In genomic region chr13:51538626-51539179, GRCh38 we compare ENCODE assay signal across 1 cellular context.
TF ChIP-seq lines count a peak whose summit lies in the region.

No MANE protein-coding gene starts in this region.

TF ChIP-seq in GM23338, 12 proteins besides CTCF, POLR2A, EP300 and RAD21 (continued from another document):
- TF ChIP-seq, protein P1, sequence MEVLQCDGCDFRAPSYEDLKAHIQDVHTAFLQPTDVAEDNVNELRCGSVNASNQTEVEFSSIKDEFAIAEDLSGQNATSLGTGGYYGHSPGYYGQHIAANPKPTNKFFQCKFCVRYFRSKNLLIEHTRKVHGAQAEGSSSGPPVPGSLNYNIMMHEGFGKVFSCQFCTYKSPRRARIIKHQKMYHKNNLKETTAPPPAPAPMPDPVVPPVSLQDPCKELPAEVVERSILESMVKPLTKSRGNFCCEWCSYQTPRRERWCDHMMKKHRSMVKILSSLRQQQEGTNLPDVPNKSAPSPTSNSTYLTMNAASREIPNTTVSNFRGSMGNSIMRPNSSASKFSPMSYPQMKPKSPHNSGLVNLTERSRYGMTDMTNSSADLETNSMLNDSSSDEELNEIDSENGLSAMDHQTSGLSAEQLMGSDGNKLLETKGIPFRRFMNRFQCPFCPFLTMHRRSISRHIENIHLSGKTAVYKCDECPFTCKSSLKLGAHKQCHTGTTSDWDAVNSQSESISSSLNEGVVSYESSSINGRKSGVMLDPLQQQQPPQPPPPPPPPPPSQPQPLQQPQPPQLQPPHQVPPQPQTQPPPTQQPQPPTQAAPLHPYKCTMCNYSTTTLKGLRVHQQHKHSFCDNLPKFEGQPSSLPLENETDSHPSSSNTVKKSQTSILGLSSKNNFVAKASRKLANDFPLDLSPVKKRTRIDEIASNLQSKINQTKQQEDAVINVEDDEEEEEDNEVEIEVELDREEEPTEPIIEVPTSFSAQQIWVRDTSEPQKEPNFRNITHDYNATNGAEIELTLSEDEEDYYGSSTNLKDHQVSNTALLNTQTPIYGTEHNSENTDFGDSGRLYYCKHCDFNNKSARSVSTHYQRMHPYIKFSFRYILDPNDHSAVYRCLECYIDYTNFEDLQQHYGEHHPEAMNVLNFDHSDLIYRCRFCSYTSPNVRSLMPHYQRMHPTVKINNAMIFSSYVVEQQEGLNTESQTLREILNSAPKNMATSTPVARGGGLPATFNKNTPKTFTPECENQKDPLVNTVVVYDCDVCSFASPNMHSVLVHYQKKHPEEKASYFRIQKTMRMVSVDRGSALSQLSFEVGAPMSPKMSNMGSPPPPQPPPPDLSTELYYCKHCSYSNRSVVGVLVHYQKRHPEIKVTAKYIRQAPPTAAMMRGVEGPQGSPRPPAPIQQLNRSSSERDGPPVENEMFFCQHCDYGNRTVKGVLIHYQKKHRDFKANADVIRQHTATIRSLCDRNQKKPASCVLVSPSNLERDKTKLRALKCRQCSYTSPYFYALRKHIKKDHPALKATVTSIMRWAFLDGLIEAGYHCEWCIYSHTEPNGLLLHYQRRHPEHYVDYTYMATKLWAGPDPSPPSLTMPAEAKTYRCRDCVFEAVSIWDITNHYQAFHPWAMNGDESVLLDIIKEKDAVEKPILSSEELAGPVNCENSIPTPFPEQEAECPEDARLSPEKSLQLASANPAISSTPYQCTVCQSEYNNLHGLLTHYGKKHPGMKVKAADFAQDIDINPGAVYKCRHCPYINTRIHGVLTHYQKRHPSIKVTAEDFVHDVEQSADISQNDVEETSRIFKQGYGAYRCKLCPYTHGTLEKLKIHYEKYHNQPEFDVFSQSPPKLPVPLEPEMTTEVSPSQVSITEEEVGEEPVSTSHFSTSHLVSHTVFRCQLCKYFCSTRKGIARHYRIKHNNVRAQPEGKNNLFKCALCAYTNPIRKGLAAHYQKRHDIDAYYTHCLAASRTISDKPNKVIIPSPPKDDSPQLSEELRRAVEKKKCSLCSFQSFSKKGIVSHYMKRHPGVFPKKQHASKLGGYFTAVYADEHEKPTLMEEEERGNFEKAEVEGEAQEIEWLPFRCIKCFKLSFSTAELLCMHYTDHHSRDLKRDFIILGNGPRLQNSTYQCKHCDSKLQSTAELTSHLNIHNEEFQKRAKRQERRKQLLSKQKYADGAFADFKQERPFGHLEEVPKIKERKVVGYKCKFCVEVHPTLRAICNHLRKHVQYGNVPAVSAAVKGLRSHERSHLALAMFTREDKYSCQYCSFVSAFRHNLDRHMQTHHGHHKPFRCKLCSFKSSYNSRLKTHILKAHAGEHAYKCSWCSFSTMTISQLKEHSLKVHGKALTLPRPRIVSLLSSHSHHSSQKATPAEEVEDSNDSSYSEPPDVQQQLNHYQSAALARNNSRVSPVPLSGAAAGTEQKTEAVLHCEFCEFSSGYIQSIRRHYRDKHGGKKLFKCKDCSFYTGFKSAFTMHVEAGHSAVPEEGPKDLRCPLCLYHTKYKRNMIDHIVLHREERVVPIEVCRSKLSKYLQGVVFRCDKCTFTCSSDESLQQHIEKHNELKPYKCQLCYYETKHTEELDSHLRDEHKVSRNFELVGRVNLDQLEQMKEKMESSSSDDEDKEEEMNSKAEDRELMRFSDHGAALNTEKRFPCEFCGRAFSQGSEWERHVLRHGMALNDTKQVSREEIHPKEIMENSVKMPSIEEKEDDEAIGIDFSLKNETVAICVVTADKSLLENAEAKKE (CRISPR knock-in tag; IDR thresholded peaks at IDR 0.05) = no peak
- TF ChIP-seq NANOG (IDR thresholded peaks at IDR 0.05; ENCODE audit: borderline replicate concordance) (no peak), EZH2phosphoT487 (IDR thresholded peaks at IDR 0.05; ENCODE audit: unreplicated experiment) (no peak), STAT1 (IDR thresholded peaks at IDR 0.05; ENCODE audit: unreplicated experiment) (no peak), JUNB (IDR thresholded peaks at IDR 0.05; ENCODE audit: unreplicated experiment) (no peak), REST (IDR thresholded peaks at IDR 0.05; ENCODE audit: unreplicated experiment) (no peak)
- TF ChIP-seq, protein P2, sequence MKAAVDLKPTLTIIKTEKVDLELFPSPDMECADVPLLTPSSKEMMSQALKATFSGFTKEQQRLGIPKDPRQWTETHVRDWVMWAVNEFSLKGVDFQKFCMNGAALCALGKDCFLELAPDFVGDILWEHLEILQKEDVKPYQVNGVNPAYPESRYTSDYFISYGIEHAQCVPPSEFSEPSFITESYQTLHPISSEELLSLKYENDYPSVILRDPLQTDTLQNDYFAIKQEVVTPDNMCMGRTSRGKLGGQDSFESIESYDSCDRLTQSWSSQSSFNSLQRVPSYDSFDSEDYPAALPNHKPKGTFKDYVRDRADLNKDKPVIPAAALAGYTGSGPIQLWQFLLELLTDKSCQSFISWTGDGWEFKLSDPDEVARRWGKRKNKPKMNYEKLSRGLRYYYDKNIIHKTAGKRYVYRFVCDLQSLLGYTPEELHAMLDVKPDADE (IDR thresholded peaks at IDR 0.05) = no peak
TF ChIP-seq in GM23338: peak in this region for 0.
